Comparison of ENCODE assay signal across 10 cellular contexts in the genomic region with DNA sequence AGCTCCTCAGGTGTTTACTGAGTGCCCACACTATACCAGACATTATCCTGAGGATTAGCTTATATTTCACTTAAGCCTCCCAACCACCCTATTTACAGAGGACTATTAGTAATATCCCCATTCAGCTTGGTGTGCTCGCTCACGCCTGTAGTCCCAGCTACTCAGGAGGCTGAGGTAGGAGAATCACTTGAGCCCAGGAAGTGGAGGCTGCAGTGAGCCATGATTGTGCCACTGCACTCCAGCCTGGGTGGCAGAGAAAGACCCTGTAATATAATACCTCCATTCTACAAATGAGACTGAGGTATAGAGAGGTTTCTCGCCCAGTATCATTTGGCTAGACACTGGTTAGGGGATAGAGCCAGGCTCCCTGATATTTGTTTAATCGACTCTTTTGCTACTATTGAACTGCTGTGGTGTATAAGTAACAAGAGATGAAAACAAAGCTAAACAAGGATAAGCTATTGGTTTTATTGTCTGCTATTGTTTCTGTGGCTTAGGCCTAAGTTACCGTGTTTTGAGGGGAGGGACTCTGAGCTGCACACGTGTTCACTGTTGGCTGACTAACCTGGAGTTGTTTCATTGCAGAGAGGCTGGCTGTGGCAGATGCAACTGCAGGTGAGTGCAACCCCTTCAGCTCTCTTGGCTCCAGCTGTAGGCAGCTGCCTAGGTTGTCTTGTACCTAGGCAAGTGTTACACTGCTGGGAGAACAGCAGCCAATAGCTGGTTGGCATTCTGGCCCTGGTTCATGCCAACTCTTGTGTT. TPM values are rescaled to one million over a fixed set of nuclear protein-coding genes. Genes with fewer than 3 reads are reported as not detected.
A peak's percentile ranks its signal among the peaks of the same experiment; 100 is the strongest.
DNase-seq lines count a peak whose midpoint lies in the region; ATAC-seq and TF ChIP-seq lines count a peak whose summit lies in the region.
"Had no signal": no experiment of that assay in that cellular context is flagged by ENCODE, and none has a peak within 500 bp of the region (broad histone marks: within the 10 kb centered on the region; RNA-seq: fewer than 3 reads in every experiment).

No MANE protein-coding gene starts in this region.

- no peaks in the 10 kb centered on the region for H3K9me3 ChIP-seq in CD4-positive, alpha-beta T cell (ENCODE audit: control insufficient read depth, low read length)
- H3K9me3 ChIP-seq: upper lobe of right lung had no signal

- POLR2A ChIA-PET in CD4-positive, alpha-beta T cell (lab: Charles Lee): interaction anchor here (0.6 to 3.2 kb wide), 3 partner anchors 18 to 299 kb away, joined by 3 to 27 read pairs (median 7); partner anchors contain the start of gene MATR3

- no peaks in the 10 kb centered on the region for H3K27me3 Mint-ChIP-seq in CD4-positive, alpha-beta T cell
- peaks cover 6% of the 10 kb centered on the region for H3K27me3 Mint-ChIP-seq in activated T-helper 1 cell treated with anti-CD3 and anti-CD28 coated beads, Interleukin-12 subunit alpha, Interleukin-12 subunit beta, Interleukin-2, Interleukin-4 antibody, amounts not matched to agents 30 ng/mL and 10 ng/mL and 1 ng/mL, durations not matched to agents 14 hours and 24 hours and 36 hours (ENCODE audit: insufficient read depth)

- no peaks in the 10 kb centered on the region for H3K9me3 Mint-ChIP-seq in CD4-positive, alpha-beta T cell
- no peaks in the 10 kb centered on the region for H3K9me3 Mint-ChIP-seq in activated T-helper 1 cell treated with anti-CD3 and anti-CD28 coated beads, Interleukin-12 subunit alpha, Interleukin-12 subunit beta, Interleukin-2, Interleukin-4 antibody, amounts not matched to agents 30 ng/mL and 10 ng/mL and 1 ng/mL, durations not matched to agents 14 hours and 24 hours and 36 hours

- H3K4me3 Mint-ChIP-seq in CD4-positive, alpha-beta T cell: peak overlapping the region; percentile 76
- H3K4me3 Mint-ChIP-seq in activated T-helper 1 cell treated with anti-CD3 and anti-CD28 coated beads, Interleukin-12 subunit alpha, Interleukin-12 subunit beta, Interleukin-2, Interleukin-4 antibody, amounts not matched to agents 30 ng/mL and 10 ng/mL and 1 ng/mL, durations not matched to agents 14 hours and 24 hours and 36 hours: peak overlapping the region; percentile 96

- no peak for TF ChIP-seq CTCF in CD4-positive, alpha-beta T cell (IDR thresholded peaks at IDR 0.05)

- H3K36me3 Mint-ChIP-seq in CD4-positive, alpha-beta T cell (ENCODE audit: low read depth): peaks cover 30% of the 10 kb centered on the region
- peaks cover 40% of the 10 kb centered on the region for H3K36me3 Mint-ChIP-seq in activated T-helper 1 cell treated with anti-CD3 and anti-CD28 coated beads, Interleukin-12 subunit alpha, Interleukin-12 subunit beta, Interleukin-2, Interleukin-4 antibody, amounts not matched to agents 30 ng/mL and 10 ng/mL and 1 ng/mL, durations not matched to agents 14 hours and 24 hours and 36 hours (ENCODE audit: low read depth)

- H3K4me1 Mint-ChIP-seq in CD4-positive, alpha-beta T cell (ENCODE audit: low read depth): peaks cover 50% of the 10 kb centered on the region
- H3K4me1 Mint-ChIP-seq in activated T-helper 1 cell treated with anti-CD3 and anti-CD28 coated beads, Interleukin-12 subunit alpha, Interleukin-12 subunit beta, Interleukin-2, Interleukin-4 antibody, amounts not matched to agents 30 ng/mL and 10 ng/mL and 1 ng/mL, durations not matched to agents 14 hours and 24 hours and 36 hours (ENCODE audit: low read depth): peaks cover 56% of the 10 kb centered on the region

- no peak overlapping the region for H3K27ac ChIP-seq in CD4-positive, alpha-beta T cell (ENCODE audit: low read depth, low read length)
- H3K27ac ChIP-seq: upper lobe of right lung had no signal

- H3K27me3 ChIP-seq in CD4-positive, alpha-beta T cell (ENCODE audit: control insufficient read depth, insufficient read depth, low read length): no peaks in the 10 kb centered on the region
- H3K27me3 ChIP-seq: upper lobe of right lung had no signal

- intact Hi-C loops in CD4-positive, alpha-beta T cell (cut with DNase I, micrococcal nuclease): loop anchor here in 1 of 2 experiments (10.0 kb wide), 1 partner anchor 941 kb away; the partner anchor contains the start of genes CDC25C and FAM53C
- intact Hi-C loops in activated T-helper 1 cell treated with anti-CD3 and anti-CD28 coated beads, Interleukin-12 subunit alpha, Interleukin-12 subunit beta, Interleukin-2, Interleukin-4 antibody, amounts not matched to agents 30 ng/mL and 10 ng/mL and 1 ng/mL, durations not matched to agents 14 hours and 24 hours and 36 hours (cut with micrococcal nuclease): loop anchor here (2.0 kb wide), 1 partner anchor 115 kb away; no protein-coding TSS in a partner anchor

- CTCF ChIA-PET in CD4-positive, alpha-beta T cell (lab: Charles Lee): interaction anchor here (2.7 kb wide), 1 partner anchor 18 kb away, joined by 8 read pairs; the partner anchor contains the start of gene MATR3

- peak overlapping the region; percentile 28 for H3K27ac Mint-ChIP-seq in CD4-positive, alpha-beta T cell
- H3K27ac Mint-ChIP-seq in activated T-helper 1 cell treated with anti-CD3 and anti-CD28 coated beads, Interleukin-12 subunit alpha, Interleukin-12 subunit beta, Interleukin-2, Interleukin-4 antibody, amounts not matched to agents 30 ng/mL and 10 ng/mL and 1 ng/mL, durations not matched to agents 14 hours and 24 hours and 36 hours: peak overlapping the region; percentile 75

- no peak for DNase-seq in CD4-positive, alpha-beta T cell
- DNase-seq in activated T-helper 1 cell treated with anti-CD3 and anti-CD28 coated beads, Interleukin-12 subunit alpha, Interleukin-12 subunit beta, Interleukin-2, Interleukin-4 antibody, amounts not matched to agents 30 ng/mL and 10 ng/mL and 1 ng/mL, durations not matched to agents 14 hours and 24 hours and 36 hours (ENCODE audit: low spot score): no peak
- DNase-seq in kidney tubule cell (ENCODE audit: low spot score): peak; percentile 40
- DNase-seq in islet precursor cell: no peak
- DNase-seq: activated gamma-delta T cell treated with Interleukin-2 at 50 U/mL for 16 hours, upper lobe of right lung had no signal

- ATAC-seq in CD4-positive, alpha-beta T cell (ENCODE audit: poor library complexity): peak; percentile 24
- ATAC-seq in HG03354 (IDR thresholded peaks at IDR 0.05; ENCODE audit: poor library complexity, severe bottlenecking, unreplicated experiment) (peak; percentile 24), HG03097 (IDR thresholded peaks at IDR 0.05; ENCODE audit: low FRiP score, unreplicated experiment) (no peak), GM21619 (IDR thresholded peaks at IDR 0.05; ENCODE audit: unreplicated experiment) (no peak)
- ATAC-seq in activated CD4-positive, CD25-positive, alpha-beta regulatory T cell treated with anti-CD3 and anti-CD28 coated beads, Interleukin-2, amount 50 U/mL, for 24 hours: no peak
- ATAC-seq: upper lobe of right lung had no signal

RNA-seq across cellular contexts. Expression of gene MATR3, which starts 17.8 kb away (rescaled TPM):
- 100 to 1,000 TPM; 376 to 401 TPM for total RNA-seq in CD4-positive, alpha-beta T cell
- 232 and 258 TPM in 2 replicates for total RNA-seq in activated T-helper 1 cell treated with anti-CD3 and anti-CD28 coated beads, Interleukin-12 subunit alpha, Interleukin-12 subunit beta, Interleukin-2, Interleukin-4 antibody, amounts not matched to agents 30 ng/mL and 10 ng/mL and 1 ng/mL, durations not matched to agents 14 hours and 24 hours and 36 hours

Comparison
In these comparisons a context has a peak if more than half of its experiments do, and no peak if none do; other contexts are left out.
1. ATAC-seq: peak in CD4-positive, alpha-beta T cell (single experiment) and HG03354 (single experiment); none in HG03097 (single experiment), GM21619 (single experiment) and activated CD4-positive, CD25-positive, alpha-beta regulatory T cell treated with anti-CD3 and anti-CD28 coated beads, Interleukin-2, amount 50 U/mL, for 24 hours (0 of 2).